In genomic region chr3:27616031-27616430, GRCh38 we compare ENCODE assay signal across 15 cellular contexts.
"Had no signal": no experiment of that assay in that cellular context is flagged by ENCODE, and none has a peak within 500 bp of the region (broad histone marks: within the 10 kb centered on the region; RNA-seq: fewer than 3 reads in every experiment).

No MANE protein-coding gene starts in this region.

- H3K4me3 Mint-ChIP-seq: activated naive CD4-positive, alpha-beta T cell treated with anti-CD3 and anti-CD28 coated beads for 36 hours; activated naive CD8-positive, alpha-beta T cell treated with anti-CD3 and anti-CD28 coated beads, Interleukin-2, amount 50 U/mL, for 24 hours; naive thymus-derived CD4-positive, alpha-beta T cell; stimulated activated memory B cell treated with anti-CD40 and anti-IgM and Interleukin-4, amounts not matched to agents 10 μg/mL and 1 μg/mL and 100 μg/mL, for 72 hours had no signal

- DNase-seq: activated CD4-positive, alpha-beta T cell treated with anti-CD3 and anti-CD28 coated beads for 1 hour; activated CD4-positive, alpha-beta T cell treated with anti-CD3 and anti-CD28 coated beads, Interleukin-2, amount 50 U/mL, for 4 hours; activated naive CD4-positive, alpha-beta T cell treated with anti-CD3 and anti-CD28 coated beads for 36 hours; activated naive CD8-positive, alpha-beta T cell treated with anti-CD3 and anti-CD28 coated beads, Interleukin-2, amount 50 U/mL, for 24 hours; activated T-cell treated with anti-CD3 and anti-CD28 coated beads for 4 hours; aorta; dorsolateral prefrontal cortex; naive thymus-derived CD4-positive, alpha-beta T cell; stimulated activated CD4-positive, alpha-beta T cell treated with anti-CD3 and anti-CD28 coated beads, Interleukin-2, amount 100 ng/mL, for 48 hours; tibial artery had no signal

- H3K27ac ChIP-seq: dorsolateral prefrontal cortex, hepatocyte, parathyroid adenoma, tibial artery had no signal

- H3K4me3 ChIP-seq: breast epithelium, dorsolateral prefrontal cortex, hepatocyte, tibial artery had no signal

- H3K4me1 Mint-ChIP-seq: activated naive CD8-positive, alpha-beta T cell treated with anti-CD3 and anti-CD28 coated beads, Interleukin-2, amount 50 U/mL, for 24 hours had no signal

- H3K27ac Mint-ChIP-seq: activated naive CD4-positive, alpha-beta T cell treated with anti-CD3 and anti-CD28 coated beads for 36 hours; activated naive CD8-positive, alpha-beta T cell treated with anti-CD3 and anti-CD28 coated beads, Interleukin-2, amount 50 U/mL, for 24 hours; naive thymus-derived CD4-positive, alpha-beta T cell; stimulated activated memory B cell treated with anti-CD40 and anti-IgM and Interleukin-4, amounts not matched to agents 10 μg/mL and 1 μg/mL and 100 μg/mL, for 72 hours had no signal

- ATAC-seq: activated naive CD8-positive, alpha-beta T cell treated with anti-CD3 and anti-CD28 coated beads, Interleukin-2, amount 50 U/mL, for 24 hours; left lobe of liver; naive thymus-derived CD4-positive, alpha-beta T cell; stimulated activated memory B cell treated with anti-CD40 and anti-IgM and Interleukin-4, amounts not matched to agents 10 μg/mL and 1 μg/mL and 100 μg/mL, for 72 hours had no signal

- H3K27me3 Mint-ChIP-seq: stimulated activated memory B cell treated with anti-CD40 and anti-IgM and Interleukin-4, amounts not matched to agents 10 μg/mL and 1 μg/mL and 100 μg/mL, for 72 hours had no signal
